ENCODE assay signal across 8 cellular contexts in the genomic region with DNA sequence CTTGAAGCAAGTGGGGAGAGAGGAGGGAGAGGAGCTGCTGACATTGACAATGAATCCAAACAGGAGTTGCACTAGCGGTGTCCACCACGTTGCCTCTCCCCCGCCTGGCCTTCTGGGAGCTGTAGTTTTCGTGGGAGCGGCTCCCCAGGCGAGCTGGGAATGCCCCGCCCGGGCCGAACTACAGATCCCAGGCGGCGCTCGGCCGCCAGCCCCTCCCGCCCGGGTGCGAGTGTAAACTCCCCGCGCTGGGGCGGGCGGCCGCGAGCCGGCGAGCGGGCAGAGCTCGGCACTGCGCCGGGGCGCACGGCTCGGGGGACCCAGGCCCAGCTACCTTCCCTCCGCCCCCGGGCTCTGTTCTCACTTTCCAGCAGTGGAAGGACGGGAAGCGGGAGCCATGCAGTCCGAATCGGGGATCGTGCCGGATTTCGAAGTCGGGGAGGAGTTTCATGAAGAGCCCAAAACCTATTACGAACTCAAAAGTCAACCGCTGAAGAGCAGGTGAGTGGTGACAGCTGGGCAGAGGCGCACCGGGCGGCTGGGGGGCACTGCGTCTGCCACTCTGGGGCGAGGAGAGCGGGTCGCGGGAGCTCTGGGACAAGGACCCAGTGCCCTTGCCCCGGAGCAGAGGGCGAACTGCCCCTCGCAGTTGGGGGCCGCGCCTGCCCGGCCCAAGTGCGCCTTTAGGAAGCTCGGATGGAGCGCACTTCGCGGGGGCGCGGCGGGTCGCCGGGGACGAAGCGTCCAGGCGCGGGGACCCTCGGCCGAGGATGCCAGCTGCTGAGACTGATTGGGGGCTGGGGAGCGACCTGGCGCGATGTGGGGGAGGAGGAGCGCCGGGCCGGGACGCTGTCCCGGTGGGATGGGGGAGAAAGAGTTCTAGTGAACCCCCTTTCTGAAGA. TPM values are rescaled to one million over a fixed set of nuclear protein-coding genes. Genes with fewer than 3 reads are reported as not detected.
A peak's percentile ranks its signal among the peaks of the same experiment; 100 is the strongest.
DNase-seq lines count a peak whose midpoint lies in the region; ATAC-seq and TF ChIP-seq lines count a peak whose summit lies in the region.

A gene with protein sequence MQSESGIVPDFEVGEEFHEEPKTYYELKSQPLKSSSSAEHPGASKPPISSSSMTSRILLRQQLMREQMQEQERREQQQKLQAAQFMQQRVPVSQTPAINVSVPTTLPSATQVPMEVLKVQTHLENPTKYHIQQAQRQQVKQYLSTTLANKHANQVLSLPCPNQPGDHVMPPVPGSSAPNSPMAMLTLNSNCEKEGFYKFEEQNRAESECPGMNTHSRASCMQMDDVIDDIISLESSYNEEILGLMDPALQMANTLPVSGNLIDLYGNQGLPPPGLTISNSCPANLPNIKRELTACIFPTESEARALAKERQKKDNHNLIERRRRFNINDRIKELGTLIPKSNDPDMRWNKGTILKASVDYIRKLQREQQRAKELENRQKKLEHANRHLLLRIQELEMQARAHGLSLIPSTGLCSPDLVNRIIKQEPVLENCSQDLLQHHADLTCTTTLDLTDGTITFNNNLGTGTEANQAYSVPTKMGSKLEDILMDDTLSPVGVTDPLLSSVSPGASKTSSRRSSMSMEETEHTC (plus strand): TSS at position 261 of the 899 bp plus-strand sequence. CDS start 134 bp downstream, at position 395.

- no peaks in the 10 kb centered on the region for H3K27me3 ChIP-seq in SK-N-SH (ENCODE audit: insufficient read depth)

- H3K36me3 Mint-ChIP-seq in activated CD4-positive, alpha-beta T cell treated with anti-CD3 and anti-CD28 coated beads, Interleukin-2, amount 10 ng/mL, durations not matched to agents 24 days and 14 days (ENCODE audit: low read depth) = no peaks in the 10 kb centered on the region

- peak within 1 kb of the TSS; percentile 90 for H3K4me2 ChIP-seq in SK-N-SH

- H3K9ac ChIP-seq in SK-N-SH = peak within 1 kb of the TSS; percentile 56; the same call in 1 of the 2 replicates

- no peak for TF ChIP-seq EP300 in SK-N-SH (IDR thresholded peaks at IDR 0.05; ENCODE audit: borderline replicate concordance in 1 of 2, low read depth in 1 of 2, low read length in 1 of 2)

- no peaks in the 10 kb centered on the region for H3K9me3 Mint-ChIP-seq in activated CD4-positive, alpha-beta T cell treated with anti-CD3 and anti-CD28 coated beads, Interleukin-2, amount 10 ng/mL, durations not matched to agents 24 days and 14 days

- peak within 1 kb of the TSS; percentile 68 for H3K4me3 Mint-ChIP-seq in activated CD4-positive, alpha-beta T cell treated with anti-CD3 and anti-CD28 coated beads, Interleukin-2, amount 10 ng/mL, durations not matched to agents 24 days and 14 days

- no peaks in the 10 kb centered on the region for H3F3A ChIP-seq in SK-N-SH (replicated peaks; ENCODE audit: insufficient read depth)

- CTCF ChIA-PET in SK-N-SH (lab: Yijun Ruan, JAX) = interaction anchor here (1.0 to 2.1 kb wide), 3 partner anchors 48 to 116 kb away, joined by 3 to 10 read pairs (median 4); no protein-coding TSS in a partner anchor

- H3K4me3 ChIP-seq in SK-N-SH (ENCODE audit: low read depth in 2 of 2, low read length in 1 of 2) = peak within 1 kb of the TSS; percentile 86 to 95

- POLR2A ChIA-PET in SK-N-SH (lab: Yijun Ruan, JAX) = no interaction called here

- peak; percentile 81 for DNase-seq in activated CD4-positive, alpha-beta T cell treated with anti-CD3 and anti-CD28 coated beads, Interleukin-2, amount 10 ng/mL, durations not matched to agents 24 days and 14 days
- DNase-seq in activated CD4-positive, alpha-beta T cell treated with anti-CD3 and anti-CD28 coated beads for 4 hours = no peak
- DNase-seq in MV-4-11 (lab: John Stamatoyannopoulos, UW) (peak; percentile 80), SK-N-SH (peak; percentile 95), dermis blood vessel endothelial cell (peak; percentile 95), left kidney (ENCODE audit: low read depth, low spot score) (peak; percentile 98)
- peak; percentile 31 to 33 for DNase-seq in stimulated activated CD4-positive, alpha-beta T cell treated with anti-CD3 and anti-CD28 coated beads, Interleukin-15, amount 100 ng/mL, for 48 hours (ENCODE audit: low read depth in 2 of 2)

- no peaks in the 10 kb centered on the region for H3K9me3 ChIP-seq in SK-N-SH

- 3% methylated on average over 12 of the region's 81 CpGs for WGBS in SK-N-SH (ENCODE audit: low lambda C conversion rate)

- peaks cover 0 to 8% of the 10 kb centered on the region in 2 experiments; a peak in 1 of 4 replicates for H3K4me1 ChIP-seq in SK-N-SH (ENCODE audit: control insufficient read depth in 1 of 2, insufficient read depth in 2 of 2, low read depth in 1 of 2, low read length in 1 of 2)

- H3K27ac ChIP-seq in SK-N-SH (ENCODE audit: low read depth in 2 of 2, low read length in 1 of 2) = peak within 1 kb of the TSS; percentile 5 to 50; a peak in 3 of 4 replicates

- no peak for TF ChIP-seq RAD21 in SK-N-SH (IDR thresholded peaks at IDR 0.05; ENCODE audit: low read length)

- peak; percentile 99 for ATAC-seq in HG02588 (IDR thresholded peaks at IDR 0.05; ENCODE audit: unreplicated experiment)

- H3K27me3 Mint-ChIP-seq in activated CD4-positive, alpha-beta T cell treated with anti-CD3 and anti-CD28 coated beads, Interleukin-2, amount 10 ng/mL, durations not matched to agents 24 days and 14 days = peaks cover 53% of the 10 kb centered on the region

- H3K79me2 ChIP-seq in SK-N-SH (ENCODE audit: insufficient read depth) = no peaks in the 10 kb centered on the region; the same call in 1 of the 2 replicates

- H4K20me1 ChIP-seq in SK-N-SH (ENCODE audit: insufficient read depth) = no peaks in the 10 kb centered on the region

- intact Hi-C loops in activated CD4-positive, alpha-beta T cell treated with anti-CD3 and anti-CD28 coated beads, Interleukin-2, amount 10 ng/mL, durations not matched to agents 24 days and 14 days (cut with micrococcal nuclease) = no loop called here

- peaks cover 3% of the 10 kb centered on the region for H3K4me1 Mint-ChIP-seq in activated CD4-positive, alpha-beta T cell treated with anti-CD3 and anti-CD28 coated beads, Interleukin-2, amount 10 ng/mL, durations not matched to agents 24 days and 14 days

- no peaks in the 10 kb centered on the region for H3K9me2 ChIP-seq in SK-N-SH

- TF ChIP-seq CTCF in SK-N-SH (IDR thresholded peaks at IDR 0.05) = no peak

- no peaks in the 10 kb centered on the region for H3K36me3 ChIP-seq in SK-N-SH (replicated peaks in 1 of 2; ENCODE audit: control insufficient read depth in 1 of 2, insufficient read depth in 2 of 2, low read length in 1 of 2)

- H2AFZ ChIP-seq in SK-N-SH (ENCODE audit: low read depth) = peak within 1 kb of the TSS; percentile 99

- no peak within 1 kb of the TSS for H3K27ac Mint-ChIP-seq in activated CD4-positive, alpha-beta T cell treated with anti-CD3 and anti-CD28 coated beads, Interleukin-2, amount 10 ng/mL, durations not matched to agents 24 days and 14 days

TF ChIP-seq in SK-N-SH, 30 proteins besides CTCF, POLR2A, EP300 and RAD21:
- TF ChIP-seq USF1 (IDR thresholded peaks at IDR 0.05; ENCODE audit: borderline replicate concordance, low read depth) = peak; percentile 64; the same call in 1 of the 2 replicates
- no peak for TF ChIP-seq RCOR1 (IDR thresholded peaks at IDR 0.05; ENCODE audit: low read length)
- no peak for TF ChIP-seq GATA2 (CRISPR knock-in tag; IDR thresholded peaks at IDR 0.05)
- TF ChIP-seq NRF1 (IDR thresholded peaks at IDR 0.05; ENCODE audit: low read depth, low read length) = no peak
- peak; percentile 67 for TF ChIP-seq CHD2 (IDR thresholded peaks at IDR 0.05; ENCODE audit: low read length, partially characterized antibody)
- no peak for TF ChIP-seq RFX5 (IDR thresholded peaks at IDR 0.05; ENCODE audit: low read length)
- peak; percentile 64; the same call in 1 of the 2 replicates for TF ChIP-seq SIN3A (IDR thresholded peaks at IDR 0.05; ENCODE audit: borderline replicate concordance, low read depth, low read length)
- TF ChIP-seq JUND (IDR thresholded peaks at IDR 0.05) = no peak
- TF ChIP-seq, protein P1, sequence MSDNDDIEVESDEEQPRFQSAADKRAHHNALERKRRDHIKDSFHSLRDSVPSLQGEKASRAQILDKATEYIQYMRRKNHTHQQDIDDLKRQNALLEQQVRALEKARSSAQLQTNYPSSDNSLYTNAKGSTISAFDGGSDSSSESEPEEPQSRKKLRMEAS (IDR thresholded peaks at IDR 0.05; ENCODE audit: low read depth) = peak; percentile 83
- TF ChIP-seq YY1 (IDR thresholded peaks at IDR 0.05; ENCODE audit: low read depth) = peak; percentile 48; the same call in 1 of the 2 replicates
- peak; percentile 82 for TF ChIP-seq MXI1 (IDR thresholded peaks at IDR 0.05; ENCODE audit: low read depth, low read length)
- TF ChIP-seq ELF1 (IDR thresholded peaks at IDR 0.05) = no peak
- peak; percentile 3; the same call in 1 of the 2 replicates for TF ChIP-seq PBX3 (IDR thresholded peaks at IDR 0.05)

RNA-seq across cellular contexts. Expression of the gene that starts here (rescaled TPM):
- 0.16 and 0.52 TPM in 2 replicates for total RNA-seq in activated CD4-positive, alpha-beta T cell treated with anti-CD3 and anti-CD28 coated beads, Interleukin-2, amount 10 ng/mL, durations not matched to agents 24 days and 14 days
- 1.7 and 2.5 TPM in 2 replicates for polyA plus RNA-seq in SK-N-SH (2012; rRNA removed)
- polyA plus RNA-seq in SK-N-SH (2012; cell fraction: cytosol; rRNA removed) = 2.0 and 2.3 TPM in 2 replicates
- polyA plus RNA-seq in SK-N-SH (2012; cell fraction: nucleus; rRNA removed) = 1.5 and 2.3 TPM in 2 replicates
- total RNA-seq in dermis blood vessel endothelial cell = 1.5 and 5.7 TPM in 2 replicates

Comparison
In these comparisons a context has a peak if more than half of its experiments do, and no peak if none do; other contexts are left out.
1. Peak in DNase-seq in activated CD4-positive, alpha-beta T cell treated with anti-CD3 and anti-CD28 coated beads, Interleukin-2, amount 10 ng/mL, durations not matched to agents 24 days and 14 days; RNA of the gene not detected or under 1 TPM.
2. DNase-seq: peak in MV-4-11 (single experiment), SK-N-SH (single experiment), dermis blood vessel endothelial cell (single experiment), left kidney (single experiment) and stimulated activated CD4-positive, alpha-beta T cell treated with anti-CD3 and anti-CD28 coated beads, Interleukin-15, amount 100 ng/mL, for 48 hours (2 of 2); none in activated CD4-positive, alpha-beta T cell treated with anti-CD3 and anti-CD28 coated beads for 4 hours (0 of 2).